Comparison of ENCODE assay signal across 1 cellular context in the genomic region with DNA sequence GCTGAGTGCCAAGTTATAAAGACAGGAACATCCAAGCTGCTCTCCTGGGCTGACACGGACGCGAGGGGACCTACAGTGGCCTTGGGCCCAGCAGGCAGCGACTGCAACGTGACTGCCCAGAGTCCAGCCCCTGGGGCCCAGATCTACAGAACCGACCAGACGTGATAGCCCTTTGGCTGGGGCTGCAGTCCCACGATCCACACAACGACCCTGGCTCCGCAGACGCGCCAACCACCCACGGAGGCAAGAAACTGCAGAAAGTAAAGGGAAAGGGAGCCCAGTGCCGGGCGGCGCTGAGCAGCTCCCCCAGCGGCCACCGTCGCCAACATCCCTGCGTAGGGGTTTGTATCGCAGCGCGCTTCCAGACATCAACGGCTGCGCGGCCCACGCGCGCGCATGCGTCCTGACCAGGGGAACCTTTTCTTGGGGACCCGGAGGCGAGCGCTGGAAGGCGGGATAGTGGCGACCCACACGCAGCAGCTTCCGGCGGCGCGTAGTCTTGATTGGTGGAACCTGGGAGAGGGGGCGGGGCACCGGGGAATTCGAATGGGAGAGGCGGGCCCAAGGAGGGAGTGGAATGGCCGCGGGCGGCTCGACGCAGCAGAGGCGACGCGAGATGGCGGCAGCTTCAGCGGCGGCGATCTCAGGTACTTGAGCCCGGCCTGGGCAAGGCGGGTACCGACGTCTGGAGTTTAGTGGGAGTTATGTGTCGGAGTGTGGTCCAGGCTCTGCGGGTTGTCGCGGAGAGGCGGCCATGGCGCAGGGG.
TF ChIP-seq lines count a peak whose summit lies in the region.

A gene (plus strand): TSS at position 569 of the 766 bp plus-strand sequence. CDS start 9 bp downstream, at position 578.

TF ChIP-seq in HepG2, 621 proteins besides CTCF, POLR2A, EP300 and RAD21 (continued from another document and continues in another):
- TF ChIP-seq, protein P1, sequence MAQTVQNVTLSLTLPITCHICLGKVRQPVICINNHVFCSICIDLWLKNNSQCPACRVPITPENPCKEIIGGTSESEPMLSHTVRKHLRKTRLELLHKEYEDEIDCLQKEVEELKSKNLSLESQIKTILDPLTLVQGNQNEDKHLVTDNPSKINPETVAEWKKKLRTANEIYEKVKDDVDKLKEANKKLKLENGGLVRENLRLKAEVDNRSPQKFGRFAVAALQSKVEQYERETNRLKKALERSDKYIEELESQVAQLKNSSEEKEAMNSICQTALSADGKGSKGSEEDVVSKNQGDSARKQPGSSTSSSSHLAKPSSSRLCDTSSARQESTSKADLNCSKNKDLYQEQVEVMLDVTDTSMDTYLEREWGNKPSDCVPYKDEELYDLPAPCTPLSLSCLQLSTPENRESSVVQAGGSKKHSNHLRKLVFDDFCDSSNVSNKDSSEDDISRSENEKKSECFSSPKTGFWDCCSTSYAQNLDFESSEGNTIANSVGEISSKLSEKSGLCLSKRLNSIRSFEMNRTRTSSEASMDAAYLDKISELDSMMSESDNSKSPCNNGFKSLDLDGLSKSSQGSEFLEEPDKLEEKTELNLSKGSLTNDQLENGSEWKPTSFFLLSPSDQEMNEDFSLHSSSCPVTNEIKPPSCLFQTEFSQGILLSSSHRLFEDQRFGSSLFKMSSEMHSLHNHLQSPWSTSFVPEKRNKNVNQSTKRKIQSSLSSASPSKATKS (CRISPR knock-in tag; IDR thresholded peaks at IDR 0.05), result peak; percentile 95
- TF ChIP-seq MEF2D (CRISPR knock-in tag; IDR thresholded peaks at IDR 0.05), result peak; percentile 95
- peak; percentile 87; the same call in 1 of the 2 replicates for TF ChIP-seq PAWR (CRISPR knock-in tag; IDR thresholded peaks at IDR 0.05; ENCODE audit: borderline replicate concordance)
- TF ChIP-seq ZBTB7A (CRISPR knock-in tag; IDR thresholded peaks at IDR 0.05), result peak; percentile 58
- no peak for TF ChIP-seq ZNF749 (CRISPR knock-in tag; IDR thresholded peaks at IDR 0.05; ENCODE audit: borderline replicate concordance)
- 0 out of 2 replicates have a peak, but pooled peaks have one; percentile 15 for TF ChIP-seq FLYWCH1 (CRISPR knock-in tag; IDR thresholded peaks at IDR 0.05)
- TF ChIP-seq GATA4 (IDR thresholded peaks at IDR 0.05; ENCODE audit: borderline replicate concordance, low read depth), result no peak
- no peak for TF ChIP-seq ZNF10 (CRISPR knock-in tag; IDR thresholded peaks at IDR 0.05; ENCODE audit: borderline replicate concordance, low read depth)
- no peak for TF ChIP-seq ZNF251 (CRISPR knock-in tag; IDR thresholded peaks at IDR 0.05)
- TF ChIP-seq ZNF3 (CRISPR knock-in tag; IDR thresholded peaks at IDR 0.05), result no peak
- no peak for TF ChIP-seq PAX8 (CRISPR knock-in tag; IDR thresholded peaks at IDR 0.05; ENCODE audit: borderline replicate concordance)
- TF ChIP-seq, protein P2, sequence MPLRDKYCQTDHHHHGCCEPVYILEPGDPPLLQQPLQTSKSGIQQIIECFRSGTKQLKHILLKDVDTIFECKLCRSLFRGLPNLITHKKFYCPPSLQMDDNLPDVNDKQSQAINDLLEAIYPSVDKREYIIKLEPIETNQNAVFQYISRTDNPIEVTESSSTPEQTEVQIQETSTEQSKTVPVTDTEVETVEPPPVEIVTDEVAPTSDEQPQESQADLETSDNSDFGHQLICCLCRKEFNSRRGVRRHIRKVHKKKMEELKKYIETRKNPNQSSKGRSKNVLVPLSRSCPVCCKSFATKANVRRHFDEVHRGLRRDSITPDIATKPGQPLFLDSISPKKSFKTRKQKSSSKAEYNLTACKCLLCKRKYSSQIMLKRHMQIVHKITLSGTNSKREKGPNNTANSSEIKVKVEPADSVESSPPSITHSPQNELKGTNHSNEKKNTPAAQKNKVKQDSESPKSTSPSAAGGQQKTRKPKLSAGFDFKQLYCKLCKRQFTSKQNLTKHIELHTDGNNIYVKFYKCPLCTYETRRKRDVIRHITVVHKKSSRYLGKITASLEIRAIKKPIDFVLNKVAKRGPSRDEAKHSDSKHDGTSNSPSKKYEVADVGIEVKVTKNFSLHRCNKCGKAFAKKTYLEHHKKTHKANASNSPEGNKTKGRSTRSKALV (CRISPR knock-in tag; IDR thresholded peaks at IDR 0.05), result peak; percentile 92
- TF ChIP-seq ESRRA (CRISPR knock-in tag; IDR thresholded peaks at IDR 0.05; ENCODE audit: low read depth), result peak; percentile 44; the same call in 1 of the 2 replicates
- TF ChIP-seq ZNF7 (CRISPR knock-in tag; IDR thresholded peaks at IDR 0.05), result peak; percentile 32; the same call in 1 of the 2 replicates
- TF ChIP-seq ZNF160 (CRISPR knock-in tag; IDR thresholded peaks at IDR 0.05), result peak; percentile 77
- peak; percentile 84; the same call in 1 of the 2 replicates for TF ChIP-seq RFXAP (CRISPR knock-in tag; IDR thresholded peaks at IDR 0.05; ENCODE audit: borderline replicate concordance)
- peak; percentile 49 for TF ChIP-seq TGIF2 (CRISPR knock-in tag; IDR thresholded peaks at IDR 0.05)
- peak; percentile 61; the same call in 1 of the 2 replicates for TF ChIP-seq ZNF253 (CRISPR knock-in tag; IDR thresholded peaks at IDR 0.05; ENCODE audit: borderline replicate concordance)
- no peak for TF ChIP-seq RFX1 (IDR thresholded peaks at IDR 0.05)
- TF ChIP-seq ZNF33A (CRISPR knock-in tag; IDR thresholded peaks at IDR 0.05; ENCODE audit: borderline replicate concordance), result peak; percentile 82; the same call in 1 of the 2 replicates
- TF ChIP-seq, protein P3, sequence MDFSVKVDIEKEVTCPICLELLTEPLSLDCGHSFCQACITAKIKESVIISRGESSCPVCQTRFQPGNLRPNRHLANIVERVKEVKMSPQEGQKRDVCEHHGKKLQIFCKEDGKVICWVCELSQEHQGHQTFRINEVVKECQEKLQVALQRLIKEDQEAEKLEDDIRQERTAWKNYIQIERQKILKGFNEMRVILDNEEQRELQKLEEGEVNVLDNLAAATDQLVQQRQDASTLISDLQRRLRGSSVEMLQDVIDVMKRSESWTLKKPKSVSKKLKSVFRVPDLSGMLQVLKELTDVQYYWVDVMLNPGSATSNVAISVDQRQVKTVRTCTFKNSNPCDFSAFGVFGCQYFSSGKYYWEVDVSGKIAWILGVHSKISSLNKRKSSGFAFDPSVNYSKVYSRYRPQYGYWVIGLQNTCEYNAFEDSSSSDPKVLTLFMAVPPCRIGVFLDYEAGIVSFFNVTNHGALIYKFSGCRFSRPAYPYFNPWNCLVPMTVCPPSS (IDR thresholded peaks at IDR 0.05), result no peak
- peak; percentile 93 for TF ChIP-seq TBX2 (CRISPR knock-in tag; IDR thresholded peaks at IDR 0.05; ENCODE audit: borderline replicate concordance)
- TF ChIP-seq, protein P4, sequence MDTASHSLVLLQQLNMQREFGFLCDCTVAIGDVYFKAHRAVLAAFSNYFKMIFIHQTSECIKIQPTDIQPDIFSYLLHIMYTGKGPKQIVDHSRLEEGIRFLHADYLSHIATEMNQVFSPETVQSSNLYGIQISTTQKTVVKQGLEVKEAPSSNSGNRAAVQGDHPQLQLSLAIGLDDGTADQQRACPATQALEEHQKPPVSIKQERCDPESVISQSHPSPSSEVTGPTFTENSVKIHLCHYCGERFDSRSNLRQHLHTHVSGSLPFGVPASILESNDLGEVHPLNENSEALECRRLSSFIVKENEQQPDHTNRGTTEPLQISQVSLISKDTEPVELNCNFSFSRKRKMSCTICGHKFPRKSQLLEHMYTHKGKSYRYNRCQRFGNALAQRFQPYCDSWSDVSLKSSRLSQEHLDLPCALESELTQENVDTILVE (CRISPR knock-in tag; IDR thresholded peaks at IDR 0.05), result peak; percentile 78
- TF ChIP-seq ZBTB3 (CRISPR knock-in tag; IDR thresholded peaks at IDR 0.05; ENCODE audit: borderline replicate concordance, low read depth), result 0 out of 2 replicates have a peak, but pooled peaks have one; percentile 77
- TF ChIP-seq ZNF780A (CRISPR knock-in tag; IDR thresholded peaks at IDR 0.05), result 0 out of 2 replicates have a peak, but pooled peaks have one; percentile 38
- TF ChIP-seq PRMT3 (CRISPR knock-in tag; IDR thresholded peaks at IDR 0.05; ENCODE audit: borderline replicate concordance, low read depth), result peak; percentile 75; the same call in 1 of the 2 replicates
- TF ChIP-seq HNRNPUL1 (IDR thresholded peaks at IDR 0.05; ENCODE audit: low read depth, low read length), result peak; percentile 96
- TF ChIP-seq, protein P5, sequence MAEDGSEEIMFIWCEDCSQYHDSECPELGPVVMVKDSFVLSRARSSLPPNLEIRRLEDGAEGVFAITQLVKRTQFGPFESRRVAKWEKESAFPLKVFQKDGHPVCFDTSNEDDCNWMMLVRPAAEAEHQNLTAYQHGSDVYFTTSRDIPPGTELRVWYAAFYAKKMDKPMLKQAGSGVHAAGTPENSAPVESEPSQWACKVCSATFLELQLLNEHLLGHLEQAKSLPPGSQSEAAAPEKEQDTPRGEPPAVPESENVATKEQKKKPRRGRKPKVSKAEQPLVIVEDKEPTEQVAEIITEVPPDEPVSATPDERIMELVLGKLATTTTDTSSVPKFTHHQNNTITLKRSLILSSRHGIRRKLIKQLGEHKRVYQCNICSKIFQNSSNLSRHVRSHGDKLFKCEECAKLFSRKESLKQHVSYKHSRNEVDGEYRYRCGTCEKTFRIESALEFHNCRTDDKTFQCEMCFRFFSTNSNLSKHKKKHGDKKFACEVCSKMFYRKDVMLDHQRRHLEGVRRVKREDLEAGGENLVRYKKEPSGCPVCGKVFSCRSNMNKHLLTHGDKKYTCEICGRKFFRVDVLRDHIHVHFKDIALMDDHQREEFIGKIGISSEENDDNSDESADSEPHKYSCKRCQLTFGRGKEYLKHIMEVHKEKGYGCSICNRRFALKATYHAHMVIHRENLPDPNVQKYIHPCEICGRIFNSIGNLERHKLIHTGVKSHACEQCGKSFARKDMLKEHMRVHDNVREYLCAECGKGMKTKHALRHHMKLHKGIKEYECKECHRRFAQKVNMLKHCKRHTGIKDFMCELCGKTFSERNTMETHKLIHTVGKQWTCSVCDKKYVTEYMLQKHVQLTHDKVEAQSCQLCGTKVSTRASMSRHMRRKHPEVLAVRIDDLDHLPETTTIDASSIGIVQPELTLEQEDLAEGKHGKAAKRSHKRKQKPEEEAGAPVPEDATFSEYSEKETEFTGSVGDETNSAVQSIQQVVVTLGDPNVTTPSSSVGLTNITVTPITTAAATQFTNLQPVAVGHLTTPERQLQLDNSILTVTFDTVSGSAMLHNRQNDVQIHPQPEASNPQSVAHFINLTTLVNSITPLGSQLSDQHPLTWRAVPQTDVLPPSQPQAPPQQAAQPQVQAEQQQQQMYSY (CRISPR knock-in tag; IDR thresholded peaks at IDR 0.05), result peak; percentile 60; the same call in 1 of the 2 replicates
- TF ChIP-seq CENPT (CRISPR knock-in tag; IDR thresholded peaks at IDR 0.05; ENCODE audit: low read depth), result no peak; the same call in 1 of the 2 replicates
- TF ChIP-seq ETV5 (CRISPR knock-in tag; IDR thresholded peaks at IDR 0.05; ENCODE audit: borderline replicate concordance), result peak; percentile 49
- TF ChIP-seq TCF7L2 (IDR thresholded peaks at IDR 0.05; ENCODE audit: low read depth, low read length), result no peak
- TF ChIP-seq HOXA3 (CRISPR knock-in tag; IDR thresholded peaks at IDR 0.05), result peak; percentile 94
- peak; percentile 89 for TF ChIP-seq MYC (CRISPR knock-in tag; IDR thresholded peaks at IDR 0.05; ENCODE audit: borderline replicate concordance)
- peak; percentile 97; the same call in 1 of the 2 replicates for TF ChIP-seq ZNF816 (CRISPR knock-in tag; IDR thresholded peaks at IDR 0.05; ENCODE audit: borderline replicate concordance)
- TF ChIP-seq, protein P6, sequence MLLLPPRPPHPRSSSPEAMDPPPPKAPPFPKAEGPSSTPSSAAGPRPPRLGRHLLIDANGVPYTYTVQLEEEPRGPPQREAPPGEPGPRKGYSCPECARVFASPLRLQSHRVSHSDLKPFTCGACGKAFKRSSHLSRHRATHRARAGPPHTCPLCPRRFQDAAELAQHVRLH (CRISPR knock-in tag; IDR thresholded peaks at IDR 0.05; ENCODE audit: borderline replicate concordance, low read depth), result peak; percentile 95; the same call in 1 of the 2 replicates
- TF ChIP-seq, protein P7, sequence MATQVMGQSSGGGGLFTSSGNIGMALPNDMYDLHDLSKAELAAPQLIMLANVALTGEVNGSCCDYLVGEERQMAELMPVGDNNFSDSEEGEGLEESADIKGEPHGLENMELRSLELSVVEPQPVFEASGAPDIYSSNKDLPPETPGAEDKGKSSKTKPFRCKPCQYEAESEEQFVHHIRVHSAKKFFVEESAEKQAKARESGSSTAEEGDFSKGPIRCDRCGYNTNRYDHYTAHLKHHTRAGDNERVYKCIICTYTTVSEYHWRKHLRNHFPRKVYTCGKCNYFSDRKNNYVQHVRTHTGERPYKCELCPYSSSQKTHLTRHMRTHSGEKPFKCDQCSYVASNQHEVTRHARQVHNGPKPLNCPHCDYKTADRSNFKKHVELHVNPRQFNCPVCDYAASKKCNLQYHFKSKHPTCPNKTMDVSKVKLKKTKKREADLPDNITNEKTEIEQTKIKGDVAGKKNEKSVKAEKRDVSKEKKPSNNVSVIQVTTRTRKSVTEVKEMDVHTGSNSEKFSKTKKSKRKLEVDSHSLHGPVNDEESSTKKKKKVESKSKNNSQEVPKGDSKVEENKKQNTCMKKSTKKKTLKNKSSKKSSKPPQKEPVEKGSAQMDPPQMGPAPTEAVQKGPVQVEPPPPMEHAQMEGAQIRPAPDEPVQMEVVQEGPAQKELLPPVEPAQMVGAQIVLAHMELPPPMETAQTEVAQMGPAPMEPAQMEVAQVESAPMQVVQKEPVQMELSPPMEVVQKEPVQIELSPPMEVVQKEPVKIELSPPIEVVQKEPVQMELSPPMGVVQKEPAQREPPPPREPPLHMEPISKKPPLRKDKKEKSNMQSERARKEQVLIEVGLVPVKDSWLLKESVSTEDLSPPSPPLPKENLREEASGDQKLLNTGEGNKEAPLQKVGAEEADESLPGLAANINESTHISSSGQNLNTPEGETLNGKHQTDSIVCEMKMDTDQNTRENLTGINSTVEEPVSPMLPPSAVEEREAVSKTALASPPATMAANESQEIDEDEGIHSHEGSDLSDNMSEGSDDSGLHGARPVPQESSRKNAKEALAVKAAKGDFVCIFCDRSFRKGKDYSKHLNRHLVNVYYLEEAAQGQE (IDR thresholded peaks at IDR 0.05; ENCODE audit: borderline replicate concordance in 1 of 2, low read depth in 1 of 2, low read length in 2 of 2), result peak in 1 of 2 experiments; percentile 48; a peak in 1 of 4 replicates
- TF ChIP-seq ZZZ3 (CRISPR knock-in tag; IDR thresholded peaks at IDR 0.05; ENCODE audit: borderline replicate concordance), result peak; percentile 87
- TF ChIP-seq MYNN (CRISPR knock-in tag; IDR thresholded peaks at IDR 0.05; ENCODE audit: low read depth), result peak; percentile 26; the same call in 1 of the 2 replicates
- peak; percentile 79 for TF ChIP-seq AKAP8 (CRISPR knock-in tag; IDR thresholded peaks at IDR 0.05)
- TF ChIP-seq, protein P8, sequence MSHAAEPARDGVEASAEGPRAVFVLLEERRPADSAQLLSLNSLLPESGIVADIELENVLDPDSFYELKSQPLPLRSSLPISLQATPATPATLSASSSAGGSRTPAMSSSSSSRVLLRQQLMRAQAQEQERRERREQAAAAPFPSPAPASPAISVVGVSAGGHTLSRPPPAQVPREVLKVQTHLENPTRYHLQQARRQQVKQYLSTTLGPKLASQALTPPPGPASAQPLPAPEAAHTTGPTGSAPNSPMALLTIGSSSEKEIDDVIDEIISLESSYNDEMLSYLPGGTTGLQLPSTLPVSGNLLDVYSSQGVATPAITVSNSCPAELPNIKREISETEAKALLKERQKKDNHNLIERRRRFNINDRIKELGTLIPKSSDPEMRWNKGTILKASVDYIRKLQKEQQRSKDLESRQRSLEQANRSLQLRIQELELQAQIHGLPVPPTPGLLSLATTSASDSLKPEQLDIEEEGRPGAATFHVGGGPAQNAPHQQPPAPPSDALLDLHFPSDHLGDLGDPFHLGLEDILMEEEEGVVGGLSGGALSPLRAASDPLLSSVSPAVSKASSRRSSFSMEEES (CRISPR knock-in tag; IDR thresholded peaks at IDR 0.05), result peak; percentile 59
- no peak for TF ChIP-seq PRPF4 (IDR thresholded peaks at IDR 0.05; ENCODE audit: low read depth, low read length, poor library complexity, severe bottlenecking)
- TF ChIP-seq ZNF781 (CRISPR knock-in tag; IDR thresholded peaks at IDR 0.05; ENCODE audit: borderline replicate concordance, not compliant biosample characterization), result peak; percentile 95
- no peak for TF ChIP-seq NFE2L2 (IDR thresholded peaks at IDR 0.05; ENCODE audit: low read length)
- TF ChIP-seq ZIK1 (CRISPR knock-in tag; IDR thresholded peaks at IDR 0.05; ENCODE audit: borderline replicate concordance, low read depth), result peak; percentile 75
